8 cellular contexts compared by ENCODE assay signal in genomic region chrX:53088136-53088974, GRCh38. TPM values are rescaled to one million over a fixed set of nuclear protein-coding genes. Genes with fewer than 3 reads are reported as not detected.
DNase-seq lines count a peak whose midpoint lies in the region; ATAC-seq and TF ChIP-seq lines count a peak whose summit lies in the region.

No MANE protein-coding gene starts in this region.

- peak; percentile 36 for TF ChIP-seq POLR2A in GM19099 (IDR thresholded peaks at IDR 0.05; ENCODE audit: extremely low read depth, insufficient read length, low read depth)

- TF ChIP-seq CTCF in left lung (IDR thresholded peaks at IDR 0.05), result no peak

- H3K36me3 ChIP-seq in left lung, result peaks cover 0 to 9% of the 10 kb centered on the region in 2 donors

- intact Hi-C loops in left lung (cut with DNase I), result no loop called here

- ATAC-seq in left lung, result peak; percentile 82
- ATAC-seq in GM18517 (IDR thresholded peaks at IDR 0.05; ENCODE audit: unreplicated experiment), result no peak

- H3K4me1 ChIP-seq in left lung, result peaks cover 0 to 3% of the 10 kb centered on the region in 2 donors

- H3K4me3 ChIP-seq in left lung, result peak overlapping the region; percentile 10 to 22

- H3K9me3 ChIP-seq in left lung, result no peaks in the 10 kb centered on the region

- DNase-seq in NCI-H146 (lab: John Stamatoyannopoulos, UW) (peak; percentile 83), dedifferentiated amniotic fluid mesenchymal stem cell (ENCODE audit: extremely low spot score) (peak; percentile 17), left lung (peak; percentile 78 to 82), RPMI8226 (no peak)
- DNase-seq in activated CD4-positive, alpha-beta T cell treated with anti-CD3 and anti-CD28 coated beads, Interleukin-2, amount 50 U/mL, for 1 hour, result peak; percentile 79
- DNase-seq in stimulated activated CD4-positive, alpha-beta T cell treated with anti-CD3 and anti-CD28 coated beads, Interleukin-1b, Interleukin-23, amount 100 ng/mL, for 24 hours (ENCODE audit: low read depth in 4 of 4, low spot score in 1 of 4), result peak in 3 of 4 experiments; percentile 46 to 71 (median 59)

- no peaks in the 10 kb centered on the region for H3K27me3 ChIP-seq in left lung

- H3K27ac ChIP-seq in left lung, result peak overlapping the region; percentile 59 to 64

RNA-seq across cellular contexts. Expression of gene KANTR, which starts 5.6 kb away (rescaled TPM):
- total RNA-seq in left lung, result 1 to 10 TPM; 7.8 to 9.9 TPM

RNA-seq across cellular contexts. Expression of gene TSPYL2, which starts 6.2 kb away (rescaled TPM):
- total RNA-seq in left lung, result 10 to 100 TPM; 16.6 to 21.9 TPM

RNA-seq across cellular contexts. Expression of gene GPR173, which starts 39.8 kb away (rescaled TPM):
- 1 to 10 TPM; 2.0 to 3.6 TPM for total RNA-seq in left lung
